In genomic region chr5:167970002-167970401, GRCh38 we compare ENCODE assay signal across 2 cellular contexts.
TF ChIP-seq lines count a peak whose summit lies in the region.

No MANE protein-coding gene starts in this region.

TF ChIP-seq in SK-N-SH, 30 proteins besides CTCF, POLR2A, EP300 and RAD21 (continued from another document):
- TF ChIP-seq USF2 (IDR thresholded peaks at IDR 0.05; ENCODE audit: borderline replicate concordance, low read depth, low read length) (no peak), USF1 (IDR thresholded peaks at IDR 0.05; ENCODE audit: borderline replicate concordance, low read depth) (no peak), FOSL2 (IDR thresholded peaks at IDR 0.05; ENCODE audit: borderline replicate concordance, low read depth) (no peak), NFIC (IDR thresholded peaks at IDR 0.05; ENCODE audit: borderline replicate concordance) (no peak), MAX (IDR thresholded peaks at IDR 0.05; ENCODE audit: low read depth) (no peak)

TF ChIP-seq in SK-N-SH treated with all-trans-retinoic acid at 6 μM for 48 hours, 23 proteins besides CTCF, POLR2A, EP300 and RAD21 (continued from another document):
- TF ChIP-seq POU6F1 (CRISPR knock-in tag; IDR thresholded peaks at IDR 0.05; ENCODE audit: borderline replicate concordance, low read depth) (no peak), ZFP30 (CRISPR knock-in tag; IDR thresholded peaks at IDR 0.05) (no peak), OSR1 (CRISPR knock-in tag; IDR thresholded peaks at IDR 0.05) (no peak), CSDC2 (CRISPR knock-in tag; IDR thresholded peaks at IDR 0.05) (no peak)
